Comparison of ENCODE assay signal across 20 cellular contexts in the genomic region with DNA sequence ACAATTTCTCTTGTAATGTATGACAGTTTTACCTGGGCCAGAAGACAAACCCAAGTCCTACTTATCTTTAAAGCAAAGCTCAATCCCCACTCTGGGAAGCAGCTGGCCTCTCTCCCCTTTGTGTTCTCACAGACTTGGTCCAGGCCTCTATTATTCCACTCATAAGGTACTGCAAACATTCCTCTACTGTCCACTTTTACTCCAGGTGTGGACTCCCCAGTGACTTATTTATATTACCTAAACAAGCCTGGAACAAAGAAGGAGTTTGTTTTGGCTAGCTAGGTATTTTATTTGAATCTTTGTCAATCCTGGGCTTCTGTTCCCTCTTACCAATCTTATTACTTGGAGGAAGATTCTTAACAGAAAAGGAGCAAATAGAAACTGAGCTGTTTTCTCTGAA.
DNase-seq lines count a peak whose midpoint lies in the region; ATAC-seq, FAIRE-seq and TF ChIP-seq lines count a peak whose summit lies in the region.
"Had no signal": no experiment of that assay in that cellular context is flagged by ENCODE, and none has a peak within 500 bp of the region (broad histone marks: within the 10 kb centered on the region; RNA-seq: fewer than 3 reads in every experiment).

No MANE protein-coding gene starts in this region.

- H3K9me3 ChIP-seq in subcutaneous abdominal adipose tissue (ENCODE audit: control insufficient read depth in 5 of 5, low read length in 5 of 5), result no peaks in the 10 kb centered on the region
- H3K9me3 ChIP-seq: A549, Caco-2, HAP-1 had no signal

- H3K4me1 ChIP-seq in subcutaneous abdominal adipose tissue (ENCODE audit: control insufficient read depth in 5 of 5, insufficient read depth in 5 of 5, low read length in 5 of 5), result peaks cover 0 to 49% (median 27%) of the 10 kb centered on the region in 5 donors

- H3K27ac Mint-ChIP-seq in activated T-cell treated with anti-CD3 and anti-CD28 coated beads, Interleukin-2, amount 50 U/mL, for 72 hours, result peak overlapping the region; percentile 60
- peak overlapping the region; percentile 5 to 89 (median 23) for H3K27ac Mint-ChIP-seq in nephron
- H3K27ac Mint-ChIP-seq: CD4-positive, alpha-beta T cell had no signal

- no peaks in the 10 kb centered on the region for H3K9me3 Mint-ChIP-seq in activated T-cell treated with anti-CD3 and anti-CD28 coated beads, Interleukin-2, amount 50 U/mL, for 72 hours
- no peaks in the 10 kb centered on the region for H3K9me3 Mint-ChIP-seq in activated T-cell treated with anti-CD3 and anti-CD28 coated beads, Interleukin-2, amount 50 U/mL, for 4 hours
- H3K9me3 Mint-ChIP-seq in nephron, result no peaks in the 10 kb centered on the region
- H3K9me3 Mint-ChIP-seq: CD4-positive, alpha-beta T cell had no signal

- DNase-seq in activated T-cell treated with anti-CD3 and anti-CD28 coated beads, Interleukin-2, amount 50 U/mL, for 72 hours, result no peak
- no peak for DNase-seq in activated T-cell treated with anti-CD3 and anti-CD28 coated beads, Interleukin-2, amount 50 U/mL, for 4 hours
- no peak for DNase-seq in GM12892 (ENCODE audit: insufficient read length)
- DNase-seq: AML-193; Caco-2; CD4-positive, alpha-beta T cell; GDM1; IMR-90 had no signal

- no peaks in the 10 kb centered on the region for H3K4me1 Mint-ChIP-seq in activated T-cell treated with anti-CD3 and anti-CD28 coated beads, Interleukin-2, amount 50 U/mL, for 72 hours (ENCODE audit: low read depth)
- H3K4me1 Mint-ChIP-seq in activated T-cell treated with anti-CD3 and anti-CD28 coated beads, Interleukin-2, amount 50 U/mL, for 4 hours (ENCODE audit: low read depth), result no peaks in the 10 kb centered on the region
- H3K4me1 Mint-ChIP-seq in nephron, result peaks cover 29% of the 10 kb centered on the region

- no peak overlapping the region for H3K9ac ChIP-seq in subcutaneous abdominal adipose tissue (ENCODE audit: low read length in 5 of 5)

- no peak overlapping the region for H3K4me3 Mint-ChIP-seq in activated T-cell treated with anti-CD3 and anti-CD28 coated beads, Interleukin-2, amount 50 U/mL, for 72 hours
- no peak overlapping the region for H3K4me3 Mint-ChIP-seq in activated T-cell treated with anti-CD3 and anti-CD28 coated beads, Interleukin-2, amount 50 U/mL, for 4 hours
- no peak overlapping the region for H3K4me3 Mint-ChIP-seq in nephron
- H3K4me3 Mint-ChIP-seq: CD4-positive, alpha-beta T cell had no signal

- no peaks in the 10 kb centered on the region for H3K27me3 Mint-ChIP-seq in activated T-cell treated with anti-CD3 and anti-CD28 coated beads, Interleukin-2, amount 50 U/mL, for 72 hours (ENCODE audit: low read depth)
- H3K27me3 Mint-ChIP-seq in activated T-cell treated with anti-CD3 and anti-CD28 coated beads, Interleukin-2, amount 50 U/mL, for 4 hours (ENCODE audit: low read depth), result peaks cover 10% of the 10 kb centered on the region
- no peaks in the 10 kb centered on the region for H3K27me3 Mint-ChIP-seq in nephron (ENCODE audit: low read depth)

- TF ChIP-seq CTCF in nephron (IDR thresholded peaks at IDR 0.05; ENCODE audit: unreplicated experiment in 3 of 3), result no peak

- no peaks in the 10 kb centered on the region for H3K36me3 Mint-ChIP-seq in activated T-cell treated with anti-CD3 and anti-CD28 coated beads, Interleukin-2, amount 50 U/mL, for 72 hours (ENCODE audit: insufficient read depth in 2 of 2)
- no peaks in the 10 kb centered on the region for H3K36me3 Mint-ChIP-seq in activated T-cell treated with anti-CD3 and anti-CD28 coated beads, Interleukin-2, amount 50 U/mL, for 4 hours (ENCODE audit: insufficient read depth)
- H3K36me3 Mint-ChIP-seq in nephron (ENCODE audit: low read depth), result no peaks in the 10 kb centered on the region

- H3K27me3 ChIP-seq in subcutaneous abdominal adipose tissue (ENCODE audit: control insufficient read depth in 5 of 5, insufficient read depth in 4 of 5, low read length in 5 of 5), result no peaks in the 10 kb centered on the region

- H3K4me3 ChIP-seq in subcutaneous abdominal adipose tissue (ENCODE audit: low read depth in 1 of 5, low read length in 5 of 5), result no peak overlapping the region
- H3K4me3 ChIP-seq: A549, HAP-1, K562 had no signal

- H3K27ac ChIP-seq in subcutaneous abdominal adipose tissue (ENCODE audit: low read depth, low read length), result peak overlapping the region; percentile 4
- H3K27ac ChIP-seq: 22Rv1, C4-2B had no signal

- ATAC-seq in activated T-cell treated with anti-CD3 and anti-CD28 coated beads, Interleukin-2, amount 50 U/mL, for 72 hours (replicated peaks in 1 of 2), result no peak
- no peak for ATAC-seq in activated T-cell treated with anti-CD3 and anti-CD28 coated beads, Interleukin-2, amount 50 U/mL, for 4 hours
- ATAC-seq in GM21723 (IDR thresholded peaks at IDR 0.05; ENCODE audit: unreplicated experiment) (no peak), GM19452 (IDR thresholded peaks at IDR 0.05; ENCODE audit: unreplicated experiment) (no peak)
- ATAC-seq: A549, K562 had no signal

- no peak for TF ChIP-seq POLR2A in GM12892 (IDR thresholded peaks at IDR 0.05; ENCODE audit: low read depth, low read length)

- no peak for FAIRE-seq in GM12892 (lab: Jason Lieb, UNC)
- FAIRE-seq: A549, D721Med, H1, HTR-8/SVneo, K562 had no signal

- H3K36me3 ChIP-seq in subcutaneous abdominal adipose tissue (ENCODE audit: control insufficient read depth in 5 of 5, insufficient read depth in 5 of 5, low read length in 5 of 5), result no peaks in the 10 kb centered on the region
- H3K36me3 ChIP-seq: HAP-1 had no signal
